8 cellular contexts compared by ENCODE assay signal in the genomic region with DNA sequence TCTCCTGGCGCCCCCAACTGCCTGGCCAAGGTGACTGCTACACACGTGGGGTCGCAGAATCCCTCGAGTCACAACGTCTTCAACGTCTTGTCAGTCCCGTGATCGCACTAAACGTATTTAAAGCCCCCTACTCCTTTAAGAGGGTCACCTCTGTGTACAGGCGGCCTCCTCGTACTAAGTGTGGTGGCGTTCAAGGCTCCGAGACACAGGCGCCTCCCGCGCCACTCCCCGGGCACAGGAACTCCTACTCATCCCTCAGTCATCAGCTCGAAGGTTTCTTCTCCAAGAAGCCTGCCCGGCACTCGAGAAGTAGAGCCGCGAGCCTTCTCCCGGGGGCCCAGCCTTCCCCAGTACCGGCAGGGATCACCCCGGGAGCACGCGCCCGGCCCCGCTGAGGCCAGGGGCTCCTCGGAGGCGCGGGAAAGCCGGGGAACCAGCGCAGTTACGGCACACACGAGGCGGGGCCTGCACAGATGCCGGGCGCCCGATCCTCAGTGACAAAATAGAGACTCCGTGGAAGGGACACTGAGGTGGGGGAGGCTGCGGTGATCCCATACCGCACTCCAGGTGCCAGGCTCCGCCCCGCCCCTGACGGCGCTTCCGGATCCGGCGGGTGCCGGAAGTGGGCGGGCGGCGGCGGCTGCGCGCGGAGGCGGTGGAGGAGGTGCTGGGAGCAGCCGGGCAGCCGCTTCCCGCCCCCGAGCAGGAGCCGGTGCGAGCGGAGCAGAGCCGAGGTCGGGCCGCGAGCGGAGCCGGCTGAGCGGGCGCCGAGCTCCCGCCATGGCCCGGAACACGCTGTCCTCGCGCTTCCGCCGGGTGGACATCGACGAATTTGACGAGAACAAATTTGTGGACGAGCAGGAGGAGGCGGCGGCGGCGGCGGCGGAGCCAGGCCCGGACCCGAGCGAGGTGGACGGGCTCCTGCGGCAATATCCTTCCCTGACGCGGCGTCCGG. TPM values are rescaled to one million over a fixed set of nuclear protein-coding genes. Genes with fewer than 3 reads are reported as not detected.
DNase-seq lines count a peak whose midpoint lies in the region; ATAC-seq and TF ChIP-seq lines count a peak whose summit lies in the region.

No MANE protein-coding gene starts in this region.

- no peaks in the 10 kb centered on the region for H3K27me3 Mint-ChIP-seq in activated T-cell treated with anti-CD3 and anti-CD28 coated beads, Interleukin-2, amount 50 U/mL, for 4 hours (ENCODE audit: low read depth)

- H3K9me3 Mint-ChIP-seq in activated T-cell treated with anti-CD3 and anti-CD28 coated beads, Interleukin-2, amount 50 U/mL, for 4 hours: no peaks in the 10 kb centered on the region

- peaks cover 31% of the 10 kb centered on the region for H3K4me1 ChIP-seq in HUES48 (ENCODE audit: control insufficient read depth, insufficient read depth, low read length)
- peaks cover 26% of the 10 kb centered on the region; the same call in 1 of the 2 replicates for H3K4me1 ChIP-seq in PC-9 (replicated peaks; ENCODE audit: insufficient read depth)
- peaks cover 2 to 26% of the 10 kb centered on the region in 2 donors for H3K4me1 ChIP-seq in esophagus (ENCODE audit: control insufficient read depth in 2 of 2, insufficient read depth in 2 of 2, low read length in 1 of 2)
- H3K4me1 ChIP-seq in muscle layer of colon (ENCODE audit: insufficient read depth, low read length): peaks cover 49% of the 10 kb centered on the region

- peak overlapping the region; percentile 98 for H3K27ac ChIP-seq in HUES48 (ENCODE audit: low read depth, low read length)
- peak overlapping the region; percentile 97 for H3K27ac ChIP-seq in PC-9
- peak overlapping the region; percentile 97 to 98 for H3K27ac ChIP-seq in esophagus (ENCODE audit: low read depth in 2 of 2, low read length in 1 of 2)
- peak overlapping the region; percentile 83 for H3K27ac ChIP-seq in muscle layer of colon (ENCODE audit: low read depth, low read length)

- peaks cover 31% of the 10 kb centered on the region for H3F3A ChIP-seq in PC-9 (ENCODE audit: insufficient read depth, low read depth)

- H3K9me3 ChIP-seq in HUES48 (ENCODE audit: control insufficient read depth, insufficient read depth, low read length) (no peaks in the 10 kb centered on the region), PC-9 (ENCODE audit: insufficient read depth, low read depth) (no peaks in the 10 kb centered on the region), esophagus (ENCODE audit: control insufficient read depth in 2 of 2, insufficient read depth in 1 of 2, low read depth in 1 of 2, low read length in 1 of 2) (no peaks in the 10 kb centered on the region), muscle layer of colon (ENCODE audit: low read length) (no peaks in the 10 kb centered on the region)

- no peaks in the 10 kb centered on the region for H3K9me2 ChIP-seq in PC-9 (ENCODE audit: insufficient read depth)

- ATAC-seq in GM21381 (IDR thresholded peaks at IDR 0.05; ENCODE audit: unreplicated experiment): peak; percentile 65
- ATAC-seq in activated T-cell treated with anti-CD3 and anti-CD28 coated beads, Interleukin-2, amount 50 U/mL, for 4 hours: peak; percentile 66 to 72

- peaks cover 19% of the 10 kb centered on the region for H4K20me1 ChIP-seq in PC-9 (ENCODE audit: insufficient read depth)

- CTCF ChIA-PET in PC-9 (lab: Charles Lee): no interaction called here

- intact Hi-C loops in PC-9 (cut with micrococcal nuclease; ENCODE audit: unreplicated experiment): no loop called here

- H3K36me3 Mint-ChIP-seq in activated T-cell treated with anti-CD3 and anti-CD28 coated beads, Interleukin-2, amount 50 U/mL, for 4 hours (ENCODE audit: insufficient read depth): peaks cover 26% of the 10 kb centered on the region

- peak; percentile 54; the same call in 1 of the 2 replicates for TF ChIP-seq CTCF in PC-9 (conservative IDR thresholded peaks at IDR 0.05)

- peak overlapping the region; percentile 93 for H2AFZ ChIP-seq in PC-9

- H3K4me2 ChIP-seq in PC-9: peak overlapping the region; percentile 95

- peak overlapping the region; percentile 97 for H3K4me3 Mint-ChIP-seq in activated T-cell treated with anti-CD3 and anti-CD28 coated beads, Interleukin-2, amount 50 U/mL, for 4 hours

- 0 to 1% methylated on average over 92 to 101 of the region's 101 CpGs for WGBS in esophagus, 2 donors

- DNase-seq in DMS 273 treated with DMSO at 0.1 percent for 48 hours (lab: John Stamatoyannopoulos, UW) (peak; percentile 41), PC-9 (peak; percentile 67 to 93)
- DNase-seq in activated T-cell treated with anti-CD3 and anti-CD28 coated beads, Interleukin-2, amount 50 U/mL, for 4 hours: peak; percentile 90
- DNase-seq in stimulated activated CD8-positive, alpha-beta memory T cell treated with anti-CD3 and anti-CD28 coated beads, Interleukin-7, amount 100 ng/mL, for 1 hour (ENCODE audit: low read depth in 2 of 2): peak; percentile 78 to 80

- BruUV-seq in PC-9 (replicated peaks; lab: Mats Ljungman, UMichigan): TSS peak; percentile 94

- H3K4me3 ChIP-seq in HUES48 (ENCODE audit: low read depth, low read length) (peak overlapping the region; percentile 100), PC-9 (peak overlapping the region; percentile 100), esophagus (ENCODE audit: low read depth in 1 of 2, low read length in 2 of 2) (peak overlapping the region; percentile 85 to 89), muscle layer of colon (ENCODE audit: low read depth in 1 of 2, low read length in 2 of 2) (peak overlapping the region; percentile 86 to 95)

- POLR2A ChIA-PET in PC-9 (lab: Charles Lee; ENCODE audit: unreplicated experiment): no interaction called here

- H3K27me3 ChIP-seq in HUES48 (ENCODE audit: control insufficient read depth, insufficient read depth, low read length) (no peaks in the 10 kb centered on the region), PC-9 (ENCODE audit: insufficient read depth, low read depth) (no peaks in the 10 kb centered on the region), esophagus (ENCODE audit: control insufficient read depth in 1 of 2, insufficient read depth in 2 of 2, low read length in 2 of 2) (no peaks in the 10 kb centered on the region), muscle layer of colon (ENCODE audit: control insufficient read depth in 1 of 2, insufficient read depth in 2 of 2, low read length in 2 of 2) (no peaks in the 10 kb centered on the region)

- peaks cover 71% of the 10 kb centered on the region for H3K79me2 ChIP-seq in PC-9 (ENCODE audit: low read depth)

- H3K9ac ChIP-seq in HUES48 (ENCODE audit: low read depth, low read length) (peak overlapping the region; percentile 94), muscle layer of colon (ENCODE audit: low read length) (peak overlapping the region; percentile 99)

- H3K4me1 Mint-ChIP-seq in activated T-cell treated with anti-CD3 and anti-CD28 coated beads, Interleukin-2, amount 50 U/mL, for 4 hours (ENCODE audit: low read depth): peaks cover 48% of the 10 kb centered on the region

- H3K36me3 ChIP-seq in HUES48 (ENCODE audit: control insufficient read depth, insufficient read depth, low read length): peaks cover 24% of the 10 kb centered on the region
- H3K36me3 ChIP-seq in PC-9 (ENCODE audit: low read depth): 0 out of 2 replicates have a peak, but pooled peaks cover 5% of the 10 kb centered on the region
- H3K36me3 ChIP-seq in esophagus (ENCODE audit: control insufficient read depth in 2 of 2, insufficient read depth in 2 of 2, low read length in 1 of 2): peaks cover 0 to 11% of the 10 kb centered on the region in 2 donors
- peaks cover 6% of the 10 kb centered on the region for H3K36me3 ChIP-seq in muscle layer of colon (ENCODE audit: insufficient read depth, low read length)

RNA-seq across cellular contexts. Expression of a gene that starts 6.9 kb away (rescaled TPM):
- 71.0 and 84.4 TPM in 2 replicates for total RNA-seq in PC-9 (2021)
- 100 to 1,000 TPM; 131 to 146 (median 146) TPM for total RNA-seq in activated T-cell treated with anti-CD3 and anti-CD28 coated beads, Interleukin-2, amount 50 U/mL, for 4 hours
- polyA plus RNA-seq in esophagus: 10 to 100 TPM; 30.2 to 64.4 TPM

RNA-seq across cellular contexts. Expression of a gene that starts 7.0 kb away (rescaled TPM):
- total RNA-seq in PC-9 (2021): 2,125 and 2,313 TPM in 2 replicates
- 1,000 to 10,000 TPM; 2,385 to 2,622 (median 2,487) TPM for total RNA-seq in activated T-cell treated with anti-CD3 and anti-CD28 coated beads, Interleukin-2, amount 50 U/mL, for 4 hours
- polyA plus RNA-seq in esophagus: 1,000 to 10,000 TPM; 3,603 to 5,640 TPM

RNA-seq across cellular contexts. Expression of a gene that starts 15.5 kb away (rescaled TPM):
- total RNA-seq in PC-9 (2021): not detected in 2 replicates
- total RNA-seq in activated T-cell treated with anti-CD3 and anti-CD28 coated beads, Interleukin-2, amount 50 U/mL, for 4 hours: not detected
- not detected for polyA plus RNA-seq in esophagus

Comparison
In these comparisons a context has a peak if more than half of its experiments do, and no peak if none do; other contexts are left out.
1. Peak in every context shown above with its lines: DNase-seq, ATAC-seq, H3K4me3 ChIP-seq and H3K27ac ChIP-seq.